ENCODE assay signal across 12 cellular contexts in genomic region chr16:15606521-15607220, GRCh38. TPM values are rescaled to one million over a fixed set of nuclear protein-coding genes. Genes with fewer than 3 reads are reported as not detected.
DNase-seq lines count a peak whose midpoint lies in the region; ATAC-seq and TF ChIP-seq lines count a peak whose summit lies in the region.
"Had no signal": no experiment of that assay in that cellular context is flagged by ENCODE, and none has a peak within 500 bp of the region (broad histone marks: within the 10 kb centered on the region; RNA-seq: fewer than 3 reads in every experiment).

No MANE protein-coding gene starts in this region.

- H3K4me3 ChIP-seq in right atrium auricular region (no peak overlapping the region), mucosa of descending colon (no peak overlapping the region), HAP-1 (no peak overlapping the region)

- POLR2A ChIA-PET in activated naive CD8-positive, alpha-beta T cell treated with anti-CD3 and anti-CD28 coated beads, Interleukin-2, amount 10 ng/mL, durations not matched to agents 7 days and 5 days (lab: Charles Lee): no interaction called here

- peaks cover 47% of the 10 kb centered on the region for H3K36me3 Mint-ChIP-seq in activated naive CD8-positive, alpha-beta T cell treated with anti-CD3 and anti-CD28 coated beads, Interleukin-2, amount 10 ng/mL, durations not matched to agents 7 days and 5 days
- peaks cover 58% of the 10 kb centered on the region for H3K36me3 Mint-ChIP-seq in chondrocyte (ENCODE audit: low read depth)

- TF ChIP-seq CTCF in right atrium auricular region (IDR thresholded peaks at IDR 0.05) (no peak), mucosa of descending colon (IDR thresholded peaks at IDR 0.05) (no peak), chondrocyte (IDR thresholded peaks at IDR 0.05) (no peak)

- no peak for ATAC-seq in left ventricle myocardium superior
- no peak for ATAC-seq in activated naive CD8-positive, alpha-beta T cell treated with anti-CD3 and anti-CD28 coated beads, Interleukin-2, amount 10 ng/mL, durations not matched to agents 7 days and 5 days (ENCODE audit: low read depth)
- peak; percentile 82 for ATAC-seq in mucosa of descending colon
- no peak for ATAC-seq in HG03139 (IDR thresholded peaks at IDR 0.05; ENCODE audit: unreplicated experiment)

- H3K27me3 ChIP-seq in right atrium auricular region (no peaks in the 10 kb centered on the region), HAP-1 (ENCODE audit: low read depth) (no peaks in the 10 kb centered on the region)

- H3K9me3 ChIP-seq in right atrium auricular region (no peaks in the 10 kb centered on the region), mucosa of descending colon (no peaks in the 10 kb centered on the region), HAP-1 (no peaks in the 10 kb centered on the region)

- peak overlapping the region; percentile 64 for H3K27ac Mint-ChIP-seq in activated naive CD8-positive, alpha-beta T cell treated with anti-CD3 and anti-CD28 coated beads, Interleukin-2, amount 10 ng/mL, durations not matched to agents 7 days and 5 days
- H3K27ac Mint-ChIP-seq in chondrocyte (ENCODE audit: unreplicated experiment): no peak overlapping the region
- H3K27ac Mint-ChIP-seq: mesothelial cell of epicardium had no signal

- no peaks in the 10 kb centered on the region for H3K9me3 Mint-ChIP-seq in activated naive CD8-positive, alpha-beta T cell treated with anti-CD3 and anti-CD28 coated beads, Interleukin-2, amount 10 ng/mL, durations not matched to agents 7 days and 5 days
- no peaks in the 10 kb centered on the region for H3K9me3 Mint-ChIP-seq in chondrocyte (ENCODE audit: low read depth)
- H3K9me3 Mint-ChIP-seq: mesothelial cell of epicardium had no signal

- no peaks in the 10 kb centered on the region for H3K27me3 Mint-ChIP-seq in activated naive CD8-positive, alpha-beta T cell treated with anti-CD3 and anti-CD28 coated beads, Interleukin-2, amount 10 ng/mL, durations not matched to agents 7 days and 5 days
- no peaks in the 10 kb centered on the region for H3K27me3 Mint-ChIP-seq in chondrocyte (ENCODE audit: low read depth)

- peaks cover 0 to 15% of the 10 kb centered on the region in 2 donors for H3K4me1 ChIP-seq in right atrium auricular region
- no peaks in the 10 kb centered on the region for H3K4me1 ChIP-seq in mucosa of descending colon (ENCODE audit: low read depth)
- H3K4me1 ChIP-seq in HAP-1: no peaks in the 10 kb centered on the region

- peak overlapping the region; percentile 74 to 77 for H3K27ac ChIP-seq in right atrium auricular region

- in situ Hi-C loops in HAP-1 (cut with MboI; ENCODE audit: low sequenced_read_pairs): no loop called here

- DNase-seq in right atrium auricular region (ENCODE audit: low spot score): no peak
- DNase-seq in left ventricle myocardium superior: no peak
- no peak for DNase-seq in activated naive CD8-positive, alpha-beta T cell treated with anti-CD3 and anti-CD28 coated beads, Interleukin-2, amount 10 ng/mL, durations not matched to agents 7 days and 5 days
- DNase-seq in mucosa of descending colon: no peak
- DNase-seq in chondrocyte (ENCODE audit: low spot score): no peak
- DNase-seq in NCI-H1417 treated with DMSO at 0.1 percent for 48 hours (lab: John Stamatoyannopoulos, UW): no peak
- DNase-seq in HAP-1 (ENCODE audit: low spot score in 2 of 2): no peak
- DNase-seq: DMS53, NCI-H1092, SHP77 had no signal

- H3K4me3 Mint-ChIP-seq in activated naive CD8-positive, alpha-beta T cell treated with anti-CD3 and anti-CD28 coated beads, Interleukin-2, amount 10 ng/mL, durations not matched to agents 7 days and 5 days: peak overlapping the region; percentile 4
- no peak overlapping the region for H3K4me3 Mint-ChIP-seq in chondrocyte (ENCODE audit: unreplicated experiment)
- H3K4me3 Mint-ChIP-seq: mesothelial cell of epicardium had no signal

- peaks cover 57% of the 10 kb centered on the region for H3K36me3 ChIP-seq in right atrium auricular region
- H3K36me3 ChIP-seq in mucosa of descending colon (ENCODE audit: low read depth): no peaks in the 10 kb centered on the region
- H3K36me3 ChIP-seq in HAP-1 (replicated peaks): peaks cover 42% of the 10 kb centered on the region

- peaks cover 11% of the 10 kb centered on the region for H3K4me1 Mint-ChIP-seq in activated naive CD8-positive, alpha-beta T cell treated with anti-CD3 and anti-CD28 coated beads, Interleukin-2, amount 10 ng/mL, durations not matched to agents 7 days and 5 days
- H3K4me1 Mint-ChIP-seq in chondrocyte (ENCODE audit: low read depth): no peaks in the 10 kb centered on the region
- H3K4me1 Mint-ChIP-seq: mesothelial cell of epicardium had no signal

- intact Hi-C loops in left ventricle myocardium superior (cut with micrococcal nuclease) (no loop called here), mucosa of descending colon (cut with DNase I, micrococcal nuclease) (no loop called here)

RNA-seq across cellular contexts. Expression of gene MARF1, which starts 36.3 kb away (rescaled TPM):
- total RNA-seq in right atrium auricular region (10 to 100 TPM; 17.1 to 24.8 TPM), left ventricle myocardium superior (53.6 TPM), mucosa of descending colon (100 to 1,000 TPM in 1 of 3 donors, 10 to 100 TPM in 2; 60.1 to 162 (median 90.9) TPM), chondrocyte (50.8 to 61.5 TPM (median 54.4 TPM) in 3 replicates)
- total RNA-seq in activated naive CD8-positive, alpha-beta T cell treated with anti-CD3 and anti-CD28 coated beads, Interleukin-2, amount 10 ng/mL, durations not matched to agents 7 days and 5 days: 100 to 1,000 TPM; 111 to 114 TPM

RNA-seq across cellular contexts. Expression of gene NDE1, which starts 43.4 kb away (rescaled TPM):
- total RNA-seq in right atrium auricular region (10 to 100 TPM; 12.5 to 18.6 TPM), left ventricle myocardium superior (17.2 TPM), mucosa of descending colon (10 to 100 TPM; 27.2 to 46.6 (median 33.9) TPM), chondrocyte (29.3 to 32.9 TPM (median 32.3 TPM) in 3 replicates)
- 100 to 1,000 TPM; 139 to 141 TPM for total RNA-seq in activated naive CD8-positive, alpha-beta T cell treated with anti-CD3 and anti-CD28 coated beads, Interleukin-2, amount 10 ng/mL, durations not matched to agents 7 days and 5 days
